In the genomic region with DNA sequence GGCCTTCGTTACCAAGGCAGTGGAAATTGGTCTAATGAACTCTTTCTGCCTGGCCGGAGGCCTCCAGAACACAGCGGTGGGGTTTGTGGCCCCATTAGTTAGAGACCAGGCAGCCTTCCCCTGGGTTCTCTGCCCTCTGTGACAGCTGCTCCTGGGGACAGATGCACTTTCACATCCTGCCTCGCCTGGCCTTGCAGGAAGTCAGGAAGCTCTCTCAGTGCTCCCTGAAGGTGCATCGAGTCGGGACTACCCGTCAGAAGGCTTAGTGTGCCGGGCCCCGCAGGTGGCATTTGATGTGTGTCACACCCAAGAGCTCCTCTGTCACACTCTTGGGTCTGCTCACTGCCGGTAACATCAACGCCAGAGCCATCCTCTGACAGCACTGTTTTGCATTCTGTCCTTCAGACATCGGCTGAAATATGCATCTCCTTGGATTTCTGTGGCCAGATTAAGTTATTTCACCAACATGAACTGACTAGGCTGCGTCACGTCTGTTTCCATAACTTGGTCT, we compare ENCODE assay signal across 10 cellular contexts.
A peak's percentile ranks its signal among the peaks of the same experiment; 100 is the strongest.
DNase-seq lines count a peak whose midpoint lies in the region; ATAC-seq, FAIRE-seq and TF ChIP-seq lines count a peak whose summit lies in the region.
"Had no signal": no experiment of that assay in that cellular context is flagged by ENCODE, and none has a peak within 500 bp of the region (broad histone marks: within the 10 kb centered on the region; RNA-seq: fewer than 3 reads in every experiment).

No MANE protein-coding gene starts in this region.

- FAIRE-seq in RCC 7860 (lab: Jason Lieb, UNC): no peak

- ATAC-seq in GM21423 (IDR thresholded peaks at IDR 0.05; ENCODE audit: unreplicated experiment): no peak

- POLR2A ChIA-PET in GM10248 (lab: Yijun Ruan, JAX): no interaction called here

- TF ChIP-seq CTCF in GM10248 (IDR thresholded peaks at IDR 0.05; ENCODE audit: control extremely low read depth, extremely low read depth, low read depth, missing control alignments): no peak

- no peaks in the 10 kb centered on the region for H3K36me3 ChIP-seq in KOPT-K1 (ENCODE audit: insufficient read depth, low read length)
- H3K36me3 ChIP-seq: suprapubic skin had no signal

- peak; percentile 28 to 33 for DNase-seq in activated CD8-positive, alpha-beta memory T cell treated with anti-CD3 and anti-CD28 coated beads for 4 hours (ENCODE audit: low read depth in 2 of 2)
- peak; percentile 38 to 52 (median 44) for DNase-seq in stimulated activated CD4-positive, alpha-beta T cell treated with anti-CD3 and anti-CD28 coated beads, TNF-alpha, amount 100 ng/mL, for 4 hours (ENCODE audit: low read depth in 3 of 3)
- no peak for DNase-seq in hippocampal formation (lab: John Stamatoyannopoulos, UW)
- no peak for DNase-seq in GM10248 (ENCODE audit: extremely low spot score)
- DNase-seq in RCC 7860 (ENCODE audit: low spot score): no peak
- DNase-seq: NCI-H187 treated with DMSO at 0.1 percent for 48 hours had no signal

- H3K27ac ChIP-seq in KOPT-K1 (ENCODE audit: low read depth, low read length, poor library complexity, severe bottlenecking) (peak overlapping the region; percentile 87), cingulate gyrus (ENCODE audit: low read depth, low read length) (peak overlapping the region; percentile 48)
- H3K27ac ChIP-seq: suprapubic skin had no signal

- no peaks in the 10 kb centered on the region for H3K9me3 ChIP-seq in KOPT-K1 (ENCODE audit: insufficient read depth, low read length, poor library complexity, severe bottlenecking)
- H3K9me3 ChIP-seq: suprapubic skin had no signal

- CTCF ChIA-PET in GM10248 (lab: Yijun Ruan, JAX): no interaction called here

Comparison
In these comparisons a context has a peak if more than half of its experiments do, and no peak if none do; other contexts are left out.
1. DNase-seq: peak in activated CD8-positive, alpha-beta memory T cell treated with anti-CD3 and anti-CD28 coated beads for 4 hours (2 of 2) and stimulated activated CD4-positive, alpha-beta T cell treated with anti-CD3 and anti-CD28 coated beads, TNF-alpha, amount 100 ng/mL, for 4 hours (3 of 3); none in hippocampal formation (0 of 2), GM10248 (single experiment) and RCC 7860 (single experiment).